Comparison of ENCODE assay signal across 1 cellular context in genomic region chr5:80399553-80400239, GRCh38.
A peak's percentile ranks its signal among the peaks of the same experiment; 100 is the strongest.
TF ChIP-seq lines count a peak whose summit lies in the region.

No MANE protein-coding gene starts in this region.

TF ChIP-seq in K562, 482 proteins besides CTCF, POLR2A, EP300 and RAD21 (continued from another document and continues in another):
- TF ChIP-seq USF1 (CRISPR knock-in tag; IDR thresholded peaks at IDR 0.05) (peak; percentile 65), ZNF764 (CRISPR knock-in tag; IDR thresholded peaks at IDR 0.05; ENCODE audit: low read depth) (no peak), ATF1 (CRISPR knock-in tag; IDR thresholded peaks at IDR 0.05) (no peak), ATF1 (tag; IDR thresholded peaks at IDR 0.05) (peak; percentile 67), IRF9 (tag; IDR thresholded peaks at IDR 0.05) (peak; percentile 78), ZNF584 (CRISPR knock-in tag; IDR thresholded peaks at IDR 0.05; ENCODE audit: low read depth) (peak; percentile 41; the same call in 1 of the 2 replicates), PHTF2 (CRISPR knock-in tag; IDR thresholded peaks at IDR 0.05) (no peak), MAFK (IDR thresholded peaks at IDR 0.05; ENCODE audit: low read length) (peak; percentile 35; the same call in 1 of the 2 replicates), MAFF (IDR thresholded peaks at IDR 0.05; ENCODE audit: low read length) (peak; percentile 5; the same call in 1 of the 2 replicates), ZNF431 (CRISPR knock-in tag; IDR thresholded peaks at IDR 0.05) (no peak), PBX2 (CRISPR knock-in tag; IDR thresholded peaks at IDR 0.05; ENCODE audit: low read depth) (no peak), PBX2 (tag; conservative IDR thresholded peaks at IDR 0.05; ENCODE audit: low read depth) (peak; percentile 42), CEBPG (CRISPR knock-in tag; IDR thresholded peaks at IDR 0.05) (peak; percentile 83), CEBPG (tag; conservative IDR thresholded peaks at IDR 0.05 in 1 of 2, IDR thresholded peaks at IDR 0.05 in 1 of 2) (peak; percentile 100), ATF7 (IDR thresholded peaks at IDR 0.05) (peak; percentile 94), CREM (IDR thresholded peaks at IDR 0.05; ENCODE audit: low read depth) (0 out of 2 replicates have a peak, but pooled peaks have one; percentile 12), RBM25 (IDR thresholded peaks at IDR 0.05; ENCODE audit: low read depth, low read length, severe bottlenecking) (no peak), NFRKB (IDR thresholded peaks at IDR 0.05; ENCODE audit: low read depth) (0 out of 2 replicates have a peak, but pooled peaks have one; percentile 21), BACH1 (tag; IDR thresholded peaks at IDR 0.05) (peak; percentile 95), RCOR1 (IDR thresholded peaks at IDR 0.05; ENCODE audit: borderline replicate concordance in 1 of 2, low read depth in 2 of 2, low read length in 2 of 2) (0 out of 4 replicates have a peak, but pooled peaks of 1 of the 2 experiments have one; percentile 28), ARID1B (IDR thresholded peaks at IDR 0.05) (peak; percentile 30; the same call in 1 of the 2 replicates), USF2 (CRISPR knock-in tag; IDR thresholded peaks at IDR 0.05) (peak; percentile 68), NR2C2 (CRISPR knock-in tag; IDR thresholded peaks at IDR 0.05) (no peak), NR2C2 (tag; IDR thresholded peaks at IDR 0.05) (peak; percentile 76; the same call in 1 of the 2 replicates), JUN (IDR thresholded peaks at IDR 0.05; ENCODE audit: borderline replicate concordance, low read depth, low read length) (peak; percentile 78), JUN (CRISPR knock-in tag; IDR thresholded peaks at IDR 0.05; ENCODE audit: borderline replicate concordance) (no peak), VEZF1 (CRISPR knock-in tag; IDR thresholded peaks at IDR 0.05) (0 out of 2 replicates have a peak, but pooled peaks have one; percentile 22), MEIS2 (IDR thresholded peaks at IDR 0.05; ENCODE audit: partially characterized antibody) (peak; percentile 50), ELF1 (tag; IDR thresholded peaks at IDR 0.05) (0 out of 2 replicates have a peak, but pooled peaks have one; percentile 47), DMBX1 (CRISPR knock-in tag; IDR thresholded peaks at IDR 0.05; ENCODE audit: borderline replicate concordance) (no peak)
- TF ChIP-seq, protein P1, sequence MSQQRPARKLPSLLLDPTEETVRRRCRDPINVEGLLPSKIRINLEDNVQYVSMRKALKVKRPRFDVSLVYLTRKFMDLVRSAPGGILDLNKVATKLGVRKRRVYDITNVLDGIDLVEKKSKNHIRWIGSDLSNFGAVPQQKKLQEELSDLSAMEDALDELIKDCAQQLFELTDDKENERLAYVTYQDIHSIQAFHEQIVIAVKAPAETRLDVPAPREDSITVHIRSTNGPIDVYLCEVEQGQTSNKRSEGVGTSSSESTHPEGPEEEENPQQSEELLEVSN (IDR thresholded peaks at IDR 0.05; ENCODE audit: borderline replicate concordance in 1 of 2, extremely low read depth in 1 of 2, insufficient read depth in 1 of 2, insufficient read length in 1 of 2, low read depth in 1 of 2, low read length in 1 of 2, poor library complexity in 1 of 2, severe bottlenecking in 1 of 2) = no peak
- TF ChIP-seq, protein P2, sequence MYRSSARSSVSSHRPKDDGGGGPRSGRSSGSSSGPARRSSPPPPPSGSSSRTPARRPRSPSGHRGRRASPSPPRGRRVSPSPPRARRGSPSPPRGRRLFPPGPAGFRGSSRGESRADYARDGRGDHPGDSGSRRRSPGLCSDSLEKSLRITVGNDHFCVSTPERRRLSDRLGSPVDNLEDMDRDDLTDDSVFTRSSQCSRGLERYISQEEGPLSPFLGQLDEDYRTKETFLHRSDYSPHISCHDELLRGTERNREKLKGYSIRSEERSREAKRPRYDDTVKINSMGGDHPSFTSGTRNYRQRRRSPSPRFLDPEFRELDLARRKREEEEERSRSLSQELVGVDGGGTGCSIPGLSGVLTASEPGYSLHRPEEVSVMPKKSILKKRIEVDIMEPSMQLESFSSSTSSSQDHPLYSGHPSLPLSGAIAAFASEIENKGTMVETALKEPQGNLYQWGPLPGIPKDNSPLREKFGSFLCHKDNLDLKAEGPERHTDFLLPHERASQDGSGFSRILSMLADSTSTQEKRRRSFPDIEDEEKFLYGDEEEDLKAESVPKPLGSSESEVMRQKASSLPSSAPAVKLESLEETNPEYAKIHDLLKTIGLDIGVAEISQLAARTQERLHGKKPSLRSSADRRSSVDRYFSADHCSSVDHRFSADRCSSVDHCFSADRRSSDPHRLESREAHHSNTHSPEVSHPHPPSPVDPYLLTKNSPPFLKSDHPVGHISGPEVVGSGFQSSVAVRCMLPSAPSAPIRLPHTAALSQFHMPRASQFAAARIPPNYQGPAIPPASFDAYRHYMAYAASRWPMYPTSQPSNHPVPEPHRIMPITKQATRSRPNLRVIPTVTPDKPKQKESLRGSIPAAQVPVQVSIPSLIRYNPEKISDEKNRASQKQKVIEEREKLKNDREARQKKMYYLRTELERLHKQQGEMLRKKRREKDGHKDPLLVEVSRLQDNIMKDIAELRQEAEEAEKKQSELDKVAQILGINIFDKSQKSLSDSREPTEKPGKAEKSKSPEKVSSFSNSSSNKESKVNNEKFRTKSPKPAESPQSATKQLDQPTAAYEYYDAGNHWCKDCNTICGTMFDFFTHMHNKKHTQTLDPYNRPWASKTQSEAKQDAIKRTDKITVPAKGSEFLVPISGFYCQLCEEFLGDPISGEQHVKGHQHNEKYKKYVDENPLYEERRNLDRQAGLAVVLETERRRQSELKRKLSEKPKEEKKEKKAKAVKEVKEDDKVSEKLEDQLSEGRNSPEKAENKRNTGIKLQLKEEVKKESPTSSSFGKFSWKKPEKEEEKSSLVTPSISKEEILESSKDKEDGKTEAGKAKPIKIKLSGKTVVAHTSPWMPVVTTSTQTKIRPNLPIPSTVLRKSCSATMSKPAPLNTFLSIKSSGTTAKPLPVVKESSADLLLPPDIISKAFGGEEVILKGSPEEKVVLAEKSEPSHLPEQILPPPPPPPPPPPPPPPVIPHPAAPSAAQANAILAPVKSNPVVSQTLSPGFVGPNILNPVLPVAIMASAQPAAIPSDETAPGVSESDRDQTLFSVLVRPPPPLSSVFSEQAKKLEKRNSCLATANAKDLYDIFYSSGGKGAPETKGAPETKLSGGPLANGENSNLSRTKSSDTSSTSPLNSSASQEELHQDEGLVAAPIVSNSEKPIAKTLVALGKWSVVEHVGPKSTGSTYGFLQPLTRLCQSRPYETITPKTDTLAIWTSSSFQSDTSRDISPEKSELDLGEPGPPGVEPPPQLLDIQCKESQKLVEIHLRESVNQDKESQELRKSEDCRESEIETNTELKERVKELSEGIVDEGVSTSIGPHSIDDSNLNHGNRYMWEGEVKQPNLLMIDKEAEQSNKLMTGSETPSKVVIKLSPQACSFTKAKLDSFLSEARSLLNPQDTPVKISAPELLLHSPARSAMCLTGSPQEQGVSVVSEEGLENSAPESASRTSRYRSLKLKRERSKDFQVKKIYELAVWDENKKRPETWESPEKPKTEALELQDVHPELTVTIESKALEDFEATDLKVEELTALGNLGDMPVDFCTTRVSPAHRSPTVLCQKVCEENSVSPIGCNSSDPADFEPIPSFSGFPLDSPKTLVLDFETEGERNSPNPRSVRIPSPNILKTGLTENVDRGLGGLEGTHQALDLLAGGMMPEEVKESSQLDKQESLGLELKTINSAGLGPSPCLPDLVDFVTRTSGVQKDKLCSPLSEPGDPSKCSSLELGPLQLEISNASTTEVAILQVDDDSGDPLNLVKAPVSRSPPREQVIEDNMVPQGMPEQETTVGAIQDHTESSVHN (IDR thresholded peaks at IDR 0.05; ENCODE audit: borderline replicate concordance in 1 of 2, low read depth in 1 of 2) = peak in 1 of 2 experiments; percentile 72; a peak in 1 of 4 replicates
